Comparison of ENCODE assay signal across 1 cellular context in the genomic region with DNA sequence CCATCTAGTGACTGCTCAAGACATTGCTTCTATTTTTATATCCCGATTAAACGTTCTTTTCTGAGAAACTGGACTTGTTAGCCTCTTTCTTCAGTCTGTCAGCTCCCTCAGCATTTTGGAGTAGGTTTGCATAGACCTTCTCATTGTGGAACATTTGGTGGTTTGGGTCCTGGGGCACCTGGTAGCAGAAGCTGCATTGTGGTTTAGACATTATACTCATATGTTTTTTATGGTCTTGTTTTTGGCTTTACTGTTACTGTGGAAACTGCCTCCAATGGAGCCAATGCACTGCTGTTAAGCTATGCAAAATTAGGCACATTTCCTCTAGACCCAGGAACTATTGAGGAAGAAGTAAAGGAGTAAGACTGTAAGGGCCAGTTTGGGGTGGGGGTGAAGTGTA.
TF ChIP-seq lines count a peak whose summit lies in the region.

No MANE protein-coding gene starts in this region.

TF ChIP-seq in GM23338, 12 proteins besides CTCF, POLR2A, EP300 and RAD21 (continued from another document):
- TF ChIP-seq ZNF462 (CRISPR knock-in tag; IDR thresholded peaks at IDR 0.05) (no peak), ZNF114 (CRISPR knock-in tag; IDR thresholded peaks at IDR 0.05) (no peak), CREB1 (CRISPR knock-in tag; IDR thresholded peaks at IDR 0.05; ENCODE audit: low read depth) (no peak), NANOG (IDR thresholded peaks at IDR 0.05; ENCODE audit: borderline replicate concordance) (no peak), ZNF331 (CRISPR knock-in tag; IDR thresholded peaks at IDR 0.05; ENCODE audit: low read depth) (no peak)
- TF ChIP-seq, protein P1, sequence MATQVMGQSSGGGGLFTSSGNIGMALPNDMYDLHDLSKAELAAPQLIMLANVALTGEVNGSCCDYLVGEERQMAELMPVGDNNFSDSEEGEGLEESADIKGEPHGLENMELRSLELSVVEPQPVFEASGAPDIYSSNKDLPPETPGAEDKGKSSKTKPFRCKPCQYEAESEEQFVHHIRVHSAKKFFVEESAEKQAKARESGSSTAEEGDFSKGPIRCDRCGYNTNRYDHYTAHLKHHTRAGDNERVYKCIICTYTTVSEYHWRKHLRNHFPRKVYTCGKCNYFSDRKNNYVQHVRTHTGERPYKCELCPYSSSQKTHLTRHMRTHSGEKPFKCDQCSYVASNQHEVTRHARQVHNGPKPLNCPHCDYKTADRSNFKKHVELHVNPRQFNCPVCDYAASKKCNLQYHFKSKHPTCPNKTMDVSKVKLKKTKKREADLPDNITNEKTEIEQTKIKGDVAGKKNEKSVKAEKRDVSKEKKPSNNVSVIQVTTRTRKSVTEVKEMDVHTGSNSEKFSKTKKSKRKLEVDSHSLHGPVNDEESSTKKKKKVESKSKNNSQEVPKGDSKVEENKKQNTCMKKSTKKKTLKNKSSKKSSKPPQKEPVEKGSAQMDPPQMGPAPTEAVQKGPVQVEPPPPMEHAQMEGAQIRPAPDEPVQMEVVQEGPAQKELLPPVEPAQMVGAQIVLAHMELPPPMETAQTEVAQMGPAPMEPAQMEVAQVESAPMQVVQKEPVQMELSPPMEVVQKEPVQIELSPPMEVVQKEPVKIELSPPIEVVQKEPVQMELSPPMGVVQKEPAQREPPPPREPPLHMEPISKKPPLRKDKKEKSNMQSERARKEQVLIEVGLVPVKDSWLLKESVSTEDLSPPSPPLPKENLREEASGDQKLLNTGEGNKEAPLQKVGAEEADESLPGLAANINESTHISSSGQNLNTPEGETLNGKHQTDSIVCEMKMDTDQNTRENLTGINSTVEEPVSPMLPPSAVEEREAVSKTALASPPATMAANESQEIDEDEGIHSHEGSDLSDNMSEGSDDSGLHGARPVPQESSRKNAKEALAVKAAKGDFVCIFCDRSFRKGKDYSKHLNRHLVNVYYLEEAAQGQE (IDR thresholded peaks at IDR 0.05; ENCODE audit: unreplicated experiment): no peak
TF ChIP-seq in GM23338: peak in this region for 0.
